ENCODE assay signal across 1 cellular context in genomic region chr10:123157210-123157609, GRCh38.
TF ChIP-seq lines count a peak whose summit lies in the region.

No MANE protein-coding gene starts in this region.

TF ChIP-seq in GM12878, 131 proteins besides CTCF, POLR2A, EP300 and RAD21:
- TF ChIP-seq POU2F2 (IDR thresholded peaks at IDR 0.05; ENCODE audit: borderline replicate concordance, low read depth, low read length): no peak
- TF ChIP-seq NFYA (IDR thresholded peaks at IDR 0.05; ENCODE audit: borderline replicate concordance, low read depth, low read length): no peak
- no peak for TF ChIP-seq CBFB (IDR thresholded peaks at IDR 0.05; ENCODE audit: low read depth)
- TF ChIP-seq CEBPZ (IDR thresholded peaks at IDR 0.05; ENCODE audit: low read depth, low read length): no peak
- TF ChIP-seq BCL11A (IDR thresholded peaks at IDR 0.05; ENCODE audit: low read depth, low read length): no peak
- TF ChIP-seq ETV6 (conservative IDR thresholded peaks at IDR 0.05 in 1 of 2, IDR thresholded peaks at IDR 0.05 in 1 of 2; ENCODE audit: borderline replicate concordance in 1 of 2, low read depth in 1 of 2): no peak
- TF ChIP-seq RBBP5 (conservative IDR thresholded peaks at IDR 0.05): no peak
- TF ChIP-seq ZZZ3 (IDR thresholded peaks at IDR 0.05; ENCODE audit: control insufficient read depth, insufficient read length, low read depth): no peak
- TF ChIP-seq PRDM15 (CRISPR knock-in tag; IDR thresholded peaks at IDR 0.05): no peak
- no peak for TF ChIP-seq CHD1 (IDR thresholded peaks at IDR 0.05; ENCODE audit: low read depth, low read length)
- no peak for TF ChIP-seq ZBTB11 (CRISPR knock-in tag; IDR thresholded peaks at IDR 0.05)
- no peak for TF ChIP-seq STAT1 (conservative IDR thresholded peaks at IDR 0.05)
- TF ChIP-seq CREB1 (IDR thresholded peaks at IDR 0.05; ENCODE audit: low read depth): no peak
- no peak for TF ChIP-seq E2F8 (IDR thresholded peaks at IDR 0.05; ENCODE audit: low read depth, partially characterized antibody)
- TF ChIP-seq HDGF (IDR thresholded peaks at IDR 0.05): no peak
- no peak for TF ChIP-seq NFIC (IDR thresholded peaks at IDR 0.05; ENCODE audit: low read depth, low read length)
- no peak for TF ChIP-seq MLLT1 (IDR thresholded peaks at IDR 0.05)
- no peak for TF ChIP-seq MYB (IDR thresholded peaks at IDR 0.05; ENCODE audit: borderline replicate concordance, low read depth, low read length)
- TF ChIP-seq LARP7 (IDR thresholded peaks at IDR 0.05): no peak
